In genomic region chr18:50937183-50937582, GRCh38 we compare ENCODE assay signal across 16 cellular contexts.
"Had no signal": no experiment of that assay in that cellular context is flagged by ENCODE, and none has a peak within 500 bp of the region (broad histone marks: within the 10 kb centered on the region; RNA-seq: fewer than 3 reads in every experiment).

No MANE protein-coding gene starts in this region.

- H3K4me1 ChIP-seq: colonic mucosa, right atrium auricular region, upper lobe of right lung had no signal

- H3K9me3 Mint-ChIP-seq: activated B cell treated with CpG ODN at 0.5 μM for 24 hours had no signal

- H3K27me3 Mint-ChIP-seq: activated B cell treated with CpG ODN at 0.5 μM for 24 hours; activated CD8-positive, alpha-beta memory T cell treated with anti-CD3 and anti-CD28 coated beads, Interleukin-2, amount 10 ng/mL, durations not matched to agents 7 days and 5 days; progenitor cell of endocrine pancreas had no signal

- H3K27me3 ChIP-seq: colonic mucosa, right atrium auricular region, upper lobe of right lung had no signal

- H3K27ac Mint-ChIP-seq: activated B cell treated with CpG ODN at 0.5 μM for 24 hours; activated CD8-positive, alpha-beta memory T cell treated with anti-CD3 and anti-CD28 coated beads, Interleukin-2, amount 10 ng/mL, durations not matched to agents 7 days and 5 days; progenitor cell of endocrine pancreas had no signal

- H3K27ac ChIP-seq: colonic mucosa, right atrium auricular region, upper lobe of right lung had no signal

- ATAC-seq: activated CD8-positive, alpha-beta memory T cell treated with anti-CD3 and anti-CD28 coated beads, Interleukin-2, amount 10 ng/mL, durations not matched to agents 7 days and 5 days; esophagus mucosa; left ventricle myocardium superior; upper lobe of right lung had no signal

- H3K4me1 Mint-ChIP-seq: activated CD8-positive, alpha-beta memory T cell treated with anti-CD3 and anti-CD28 coated beads, Interleukin-2, amount 10 ng/mL, durations not matched to agents 7 days and 5 days had no signal

- H3K9me3 ChIP-seq: colonic mucosa, right atrium auricular region, upper lobe of right lung had no signal

- DNase-seq: activated B cell treated with CpG ODN at 0.5 μM for 24 hours; activated CD8-positive, alpha-beta memory T cell treated with anti-CD3 and anti-CD28 coated beads, Interleukin-2, amount 10 ng/mL, durations not matched to agents 7 days and 5 days; activated naive CD4-positive, alpha-beta T cell; caudate nucleus; colonic mucosa; hypothalamus; kidney glomerular epithelial cell; left ventricle myocardium superior; mesenchymal stem cell; SIG-M5; stimulated activated CD4-positive, alpha-beta T cell treated with anti-CD3 and anti-CD28 coated beads, Interleukin-4, amount 100 ng/mL, for 1 hour; stimulated activated naive CD4-positive, alpha-beta T cell treated with Interleukin-2 at 50 U/mL for 16 hours; upper lobe of right lung had no signal

- H3K4me3 ChIP-seq: colonic mucosa, right atrium auricular region, upper lobe of right lung had no signal

- H3K4me3 Mint-ChIP-seq: activated B cell treated with CpG ODN at 0.5 μM for 24 hours; activated CD8-positive, alpha-beta memory T cell treated with anti-CD3 and anti-CD28 coated beads, Interleukin-2, amount 10 ng/mL, durations not matched to agents 7 days and 5 days had no signal

- H3K36me3 ChIP-seq: colonic mucosa had no signal
